13 cellular contexts compared by ENCODE assay signal in genomic region chr6:143299253-143300166, GRCh38.
DNase-seq lines count a peak whose midpoint lies in the region; ATAC-seq and TF ChIP-seq lines count a peak whose summit lies in the region.
"Had no signal": no experiment of that assay in that cellular context is flagged by ENCODE, and none has a peak within 500 bp of the region (broad histone marks: within the 10 kb centered on the region; RNA-seq: fewer than 3 reads in every experiment).

No MANE protein-coding gene starts in this region.

- no peak for TF ChIP-seq CTCF in natural killer cell (IDR thresholded peaks at IDR 0.05)

- H3K4me3 Mint-ChIP-seq in natural killer cell treated with Interleukin-12 subunit alpha and Interleukin-12 subunit beta and Interleukin-15 and Interleukin-18, amount 100 ng/mL, for 72 hours, result no peak overlapping the region
- H3K4me3 Mint-ChIP-seq in natural killer cell, result no peak overlapping the region
- H3K4me3 Mint-ChIP-seq in stimulated activated naive B cell treated with anti-CD40 and anti-IgM and Interleukin-4, amounts not matched to agents 10 μg/mL and 1 μg/mL and 100 μg/mL, for 72 hours, result no peak overlapping the region
- H3K4me3 Mint-ChIP-seq: B cell had no signal

- TF ChIP-seq POLR2A in erythroblast (IDR thresholded peaks at IDR 0.05; ENCODE audit: low read length), result no peak

- H3K27me3 Mint-ChIP-seq in natural killer cell treated with Interleukin-12 subunit alpha and Interleukin-12 subunit beta and Interleukin-15 and Interleukin-18, amount 100 ng/mL, for 72 hours, result no peaks in the 10 kb centered on the region
- no peaks in the 10 kb centered on the region for H3K27me3 Mint-ChIP-seq in natural killer cell (ENCODE audit: low read depth in 2 of 2)
- H3K27me3 Mint-ChIP-seq in stimulated activated naive B cell treated with anti-CD40 and anti-IgM and Interleukin-4, amounts not matched to agents 10 μg/mL and 1 μg/mL and 100 μg/mL, for 72 hours, result no peaks in the 10 kb centered on the region
- H3K27me3 Mint-ChIP-seq: B cell had no signal

- H3K4me1 Mint-ChIP-seq in natural killer cell treated with Interleukin-12 subunit alpha and Interleukin-12 subunit beta and Interleukin-15 and Interleukin-18, amount 100 ng/mL, for 72 hours (ENCODE audit: low read depth in 2 of 2), result peaks cover 0 to 5% of the 10 kb centered on the region in 2 donors
- H3K4me1 Mint-ChIP-seq in natural killer cell, result no peaks in the 10 kb centered on the region
- no peaks in the 10 kb centered on the region for H3K4me1 Mint-ChIP-seq in stimulated activated naive B cell treated with anti-CD40 and anti-IgM and Interleukin-4, amounts not matched to agents 10 μg/mL and 1 μg/mL and 100 μg/mL, for 72 hours
- H3K4me1 Mint-ChIP-seq: B cell had no signal

- peaks cover 4% of the 10 kb centered on the region for H3K9me3 Mint-ChIP-seq in natural killer cell treated with Interleukin-12 subunit alpha and Interleukin-12 subunit beta and Interleukin-15 and Interleukin-18, amount 100 ng/mL, for 72 hours
- peaks cover 3 to 6% of the 10 kb centered on the region in 2 donors for H3K9me3 Mint-ChIP-seq in natural killer cell
- H3K9me3 Mint-ChIP-seq in stimulated activated naive B cell treated with anti-CD40 and anti-IgM and Interleukin-4, amounts not matched to agents 10 μg/mL and 1 μg/mL and 100 μg/mL, for 72 hours, result peaks cover 0 to 1% of the 10 kb centered on the region in 2 donors

- no peak overlapping the region for H3K27ac Mint-ChIP-seq in natural killer cell treated with Interleukin-12 subunit alpha and Interleukin-12 subunit beta and Interleukin-15 and Interleukin-18, amount 100 ng/mL, for 72 hours
- no peak overlapping the region for H3K27ac Mint-ChIP-seq in natural killer cell
- no peak overlapping the region for H3K27ac Mint-ChIP-seq in stimulated activated naive B cell treated with anti-CD40 and anti-IgM and Interleukin-4, amounts not matched to agents 10 μg/mL and 1 μg/mL and 100 μg/mL, for 72 hours
- H3K27ac Mint-ChIP-seq: B cell had no signal

- peak; percentile 55 to 94 for ATAC-seq in natural killer cell treated with Interleukin-12 subunit alpha and Interleukin-12 subunit beta and Interleukin-15 and Interleukin-18, amount 100 ng/mL, for 72 hours
- ATAC-seq in natural killer cell (no peak), GM21576 (IDR thresholded peaks at IDR 0.05; ENCODE audit: unreplicated experiment) (peak; percentile 81), HG03432 (IDR thresholded peaks at IDR 0.05; ENCODE audit: unreplicated experiment) (peak; percentile 93)
- ATAC-seq in stimulated activated naive B cell treated with anti-CD40 and anti-IgM and Interleukin-4, amounts not matched to agents 10 μg/mL and 1 μg/mL and 100 μg/mL, for 72 hours (replicated peaks), result peak; percentile 25 to 53

- no peak for DNase-seq in natural killer cell treated with Interleukin-12 subunit alpha and Interleukin-12 subunit beta and Interleukin-15 and Interleukin-18, amount 100 ng/mL, for 72 hours (ENCODE audit: low spot score)
- DNase-seq in natural killer cell (no peak), hepatic stellate cell (ENCODE audit: low spot score) (no peak), erythroblast (lab: John Stamatoyannopoulos, UW) (no peak), NCI-H524 treated with DMSO at 0.1 percent for 48 hours (lab: John Stamatoyannopoulos, UW) (no peak)
- no peak for DNase-seq in stimulated activated naive B cell treated with anti-CD40 and anti-IgM and Interleukin-4, amounts not matched to agents 10 μg/mL and 1 μg/mL and 100 μg/mL, for 72 hours
- DNase-seq: activated CD8-positive, alpha-beta memory T cell treated with anti-CD3 and anti-CD28 coated beads, Interleukin-2, amount 50 U/mL, for 48 hours; GF-D8; NCI-H1417; thyroid gland had no signal

- no peaks in the 10 kb centered on the region for H3K36me3 Mint-ChIP-seq in natural killer cell treated with Interleukin-12 subunit alpha and Interleukin-12 subunit beta and Interleukin-15 and Interleukin-18, amount 100 ng/mL, for 72 hours
- H3K36me3 Mint-ChIP-seq in natural killer cell, result no peaks in the 10 kb centered on the region
- peaks cover 0 to 4% of the 10 kb centered on the region in 2 donors for H3K36me3 Mint-ChIP-seq in stimulated activated naive B cell treated with anti-CD40 and anti-IgM and Interleukin-4, amounts not matched to agents 10 μg/mL and 1 μg/mL and 100 μg/mL, for 72 hours

- intact Hi-C loops in natural killer cell (cut with micrococcal nuclease), result no loop called here

Comparison
In these comparisons a context has a peak if more than half of its experiments do, and no peak if none do; other contexts are left out.
1. ATAC-seq: peak in natural killer cell treated with Interleukin-12 subunit alpha and Interleukin-12 subunit beta and Interleukin-15 and Interleukin-18, amount 100 ng/mL, for 72 hours (2 of 2), GM21576 (single experiment), HG03432 (single experiment) and stimulated activated naive B cell treated with anti-CD40 and anti-IgM and Interleukin-4, amounts not matched to agents 10 μg/mL and 1 μg/mL and 100 μg/mL, for 72 hours (2 of 2); none in natural killer cell (0 of 3).